In the genomic region with DNA sequence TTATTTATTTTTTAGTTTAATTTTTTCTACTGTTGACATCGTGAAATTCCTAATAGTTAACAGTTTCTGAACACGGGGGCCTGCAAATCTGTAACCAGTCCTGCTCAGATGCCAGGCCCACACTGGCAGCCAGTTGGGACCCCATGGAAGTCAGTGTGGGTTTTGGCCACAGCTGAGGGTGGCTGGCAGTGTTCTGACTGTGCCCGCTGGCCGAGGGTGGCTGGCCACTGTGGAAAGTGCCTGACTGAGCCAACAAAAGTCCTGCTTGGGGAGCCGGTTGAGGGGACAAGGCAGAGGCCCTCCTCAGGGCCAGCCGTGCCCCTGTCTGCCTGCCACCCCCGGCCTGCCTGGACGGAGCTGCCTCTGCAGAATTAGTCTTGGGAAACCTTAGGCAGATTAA, we compare ENCODE assay signal across 15 cellular contexts. TPM values are rescaled to one million over a fixed set of nuclear protein-coding genes. Genes with fewer than 3 reads are reported as not detected.
A peak's percentile ranks its signal among the peaks of the same experiment; 100 is the strongest.
DNase-seq lines count a peak whose midpoint lies in the region; ATAC-seq and TF ChIP-seq lines count a peak whose summit lies in the region.
"Had no signal": no experiment of that assay in that cellular context is flagged by ENCODE, and none has a peak within 500 bp of the region (broad histone marks: within the 10 kb centered on the region; RNA-seq: fewer than 3 reads in every experiment).

No MANE protein-coding gene starts in this region.

- no peaks in the 10 kb centered on the region for H3K9me3 ChIP-seq in RWPE2 (ENCODE audit: severe bottlenecking)
- no peaks in the 10 kb centered on the region for H3K9me3 ChIP-seq in lung (ENCODE audit: control insufficient read depth in 2 of 2, insufficient read depth in 1 of 2, low read length in 1 of 2)
- H3K9me3 ChIP-seq in stomach = no peaks in the 10 kb centered on the region

- ATAC-seq in RWPE2 (ENCODE audit: low read depth) (no peak), lung (ENCODE audit: insufficient read depth, low FRiP score) (no peak), HG03045 (IDR thresholded peaks at IDR 0.05; ENCODE audit: unreplicated experiment) (no peak)
- ATAC-seq: activated CD4-positive, alpha-beta T cell treated with anti-CD3 and anti-CD28 coated beads for 36 hours had no signal

- 73 to 79% methylated on average over 8 of the region's 8 CpGs for WGBS in lung, 2 donors
- 67 to 83% (median 81%) methylated on average over 8 of the region's 8 CpGs for WGBS in stomach, 5 donors

- intact Hi-C loops in stomach (cut with DNase I; ENCODE audit: low total_unique reads) = no loop called here

- no peaks in the 10 kb centered on the region for H3K27me3 ChIP-seq in ACC112 (ENCODE audit: insufficient read depth, low read length)
- H3K27me3 ChIP-seq in RWPE2 (ENCODE audit: insufficient read depth, poor library complexity, severe bottlenecking) = no peaks in the 10 kb centered on the region
- no peaks in the 10 kb centered on the region for H3K27me3 ChIP-seq in lung (ENCODE audit: control insufficient read depth, insufficient read depth)
- no peaks in the 10 kb centered on the region for H3K27me3 ChIP-seq in stomach
- H3K27me3 ChIP-seq: brain microvascular endothelial cell had no signal

- peaks cover 43% of the 10 kb centered on the region for H3K4me1 ChIP-seq in ACC112 (ENCODE audit: control insufficient read depth, insufficient read depth, low read length, unreplicated experiment)
- peaks cover 67% of the 10 kb centered on the region for H3K4me1 ChIP-seq in RWPE2 (ENCODE audit: insufficient read depth, poor library complexity, severe bottlenecking)
- peaks cover 3 to 21% of the 10 kb centered on the region in 2 donors for H3K4me1 ChIP-seq in lung (ENCODE audit: control insufficient read depth in 2 of 2, insufficient read depth in 2 of 2, low read length in 2 of 2)
- peaks cover 16 to 76% (median 46%) of the 10 kb centered on the region in 4 donors for H3K4me1 ChIP-seq in stomach

- TF ChIP-seq CTCF in RWPE2 (IDR thresholded peaks at IDR 0.05; ENCODE audit: poor library complexity, severe bottlenecking) (no peak), lung (IDR thresholded peaks at IDR 0.05; ENCODE audit: control extremely low read depth, extremely low read depth) (no peak), stomach (IDR thresholded peaks at IDR 0.05) (no peak)

- H3K79me2 ChIP-seq in ACC112 (ENCODE audit: control insufficient read depth, insufficient read depth, low read length, unreplicated experiment) = no peaks in the 10 kb centered on the region

- DNase-seq in RWPE2 (ENCODE audit: low spot score) = no peak
- DNase-seq in lung (ENCODE audit: low spot score) = no peak
- no peak for DNase-seq in stomach
- DNase-seq in NK-92 treated with Interleukin-12 subunit alpha and Interleukin-12 subunit beta, amount 100 ng/mL, for 24 hours (lab: John Stamatoyannopoulos, UW) = no peak
- DNase-seq in activated CD4-positive, CD25-positive, alpha-beta regulatory T cell treated with anti-CD3 and anti-CD28 coated beads, Interleukin-2, amount 50 U/mL, for 72 hours = no peak
- no peak for DNase-seq in mucosa of gallbladder (ENCODE audit: low spot score)
- DNase-seq: activated CD4-positive, alpha-beta T cell treated with anti-CD3 and anti-CD28 coated beads for 36 hours; CD4-positive, CD25-positive, alpha-beta regulatory T cell; cortex of kidney; DMS153; kidney; NCI-H510A had no signal

- no peaks in the 10 kb centered on the region for H3K36me3 ChIP-seq in ACC112 (ENCODE audit: insufficient read depth, low read length)
- H3K36me3 ChIP-seq in RWPE2 (ENCODE audit: low read depth) = no peaks in the 10 kb centered on the region
- no peaks in the 10 kb centered on the region for H3K36me3 ChIP-seq in lung (ENCODE audit: control insufficient read depth in 2 of 2, insufficient read depth in 2 of 2, low read length in 2 of 2)
- H3K36me3 ChIP-seq in stomach = no peaks in the 10 kb centered on the region
- H3K36me3 ChIP-seq: brain microvascular endothelial cell had no signal

- H3K27ac ChIP-seq in ACC112 (ENCODE audit: low read depth, low read length) (no peak overlapping the region), RWPE2 (ENCODE audit: poor library complexity, severe bottlenecking) (peak overlapping the region; percentile 100), lung (ENCODE audit: low read depth in 1 of 2, low read length in 1 of 2) (peak overlapping the region; percentile 72 to 89), stomach (peak overlapping the region in 3 of 5 donors; percentile 44 to 73 (median 56))
- H3K27ac ChIP-seq: brain microvascular endothelial cell had no signal

- peak overlapping the region; percentile 56 for H2AFZ ChIP-seq in ACC112 (ENCODE audit: low read length, unreplicated experiment)

- TF ChIP-seq EP300 in stomach (IDR thresholded peaks at IDR 0.05) = no peak

- H3K4me3 ChIP-seq in ACC112 (ENCODE audit: low read depth, low read length) (no peak overlapping the region), RWPE2 (ENCODE audit: severe bottlenecking) (no peak overlapping the region), lung (no peak overlapping the region), stomach (no peak overlapping the region)

- TF ChIP-seq POLR2A in stomach (IDR thresholded peaks at IDR 0.05) = no peak

RNA-seq across cellular contexts. Expression of a gene that starts 4.1 kb away (rescaled TPM):
- 10 to 100 TPM in 1 of 2 donors, 1 to 10 TPM in 1; 10.0 to 44.0 TPM for total RNA-seq in lung
- 10 to 100 TPM; 10.7 to 37.1 TPM for polyA plus RNA-seq in lung
- total RNA-seq in stomach = 10 to 100 TPM in 2 of 5 donors, 1 to 10 TPM in 2, not detected in 1; 5.3 to 17.2 (median 10.7) TPM
- polyA plus RNA-seq in stomach = 10 to 100 TPM in 1 of 3 donors, 1 to 10 TPM in 2; 5.3 to 12.5 (median 5.4) TPM
- 83.8 TPM for total RNA-seq in mucosa of gallbladder
